ENCODE assay signal across 38 cellular contexts in genomic region chrX:21811832-21812231, GRCh38. TPM values are rescaled to one million over a fixed set of nuclear protein-coding genes. Genes with fewer than 3 reads are reported as not detected.
"Had no signal": no experiment of that assay in that cellular context is flagged by ENCODE, and none has a peak within 500 bp of the region (broad histone marks: within the 10 kb centered on the region; RNA-seq: fewer than 3 reads in every experiment).

No MANE protein-coding gene starts in this region.

- H3K4me3 Mint-ChIP-seq: activated CD4-positive, alpha-beta T cell treated with anti-CD3 and anti-CD28 coated beads, Interleukin-2, amount 10 ng/mL, durations not matched to agents 24 days and 14 days; activated CD8-positive, alpha-beta T cell treated with anti-CD3 and anti-CD28 coated beads, Interleukin-2, amount 10 ng/mL, durations not matched to agents 7 days and 5 days; activated naive CD4-positive, alpha-beta T cell treated with anti-CD3 and anti-CD28 coated beads, Interleukin-2, amount 50 U/mL, for 24 hours; activated naive CD8-positive, alpha-beta T cell treated with anti-CD3 and anti-CD28 coated beads, Interleukin-2, amount 10 ng/mL, durations not matched to agents 7 days and 5 days; activated T-cell treated with anti-CD3 and anti-CD28 coated beads, Interleukin-2, amount 50 U/mL, for 24 hours had no signal

- H3K36me3 ChIP-seq: ascending aorta, breast epithelium, SJCRH30, WERI-Rb-1 had no signal

- H3K27ac ChIP-seq: ascending aorta, body of pancreas, breast epithelium, KMS-11, PC-9, SJCRH30, SK-N-MC, WERI-Rb-1 had no signal

- H3K9me3 Mint-ChIP-seq: activated naive CD4-positive, alpha-beta T cell treated with anti-CD3 and anti-CD28 coated beads, Interleukin-2, amount 50 U/mL, for 24 hours; activated naive CD8-positive, alpha-beta T cell treated with anti-CD3 and anti-CD28 coated beads, Interleukin-2, amount 10 ng/mL, durations not matched to agents 7 days and 5 days; activated T-helper 2 cell treated with anti-CD3 and anti-CD28 coated beads, Interferon-gamma antibody, Interleukin-2, Interleukin-4, amounts not matched to agents 10 μg/mL and 5 μg/mL and 100 μg/mL, durations not matched to agents 14 hours and 24 hours and 36 hours had no signal

- H3K27me3 ChIP-seq: ascending aorta, body of pancreas, SJCRH30 had no signal

- H3K27me3 Mint-ChIP-seq: activated CD4-positive, alpha-beta T cell treated with anti-CD3 and anti-CD28 coated beads, Interleukin-2, amount 10 ng/mL, durations not matched to agents 24 days and 14 days; activated naive CD4-positive, alpha-beta T cell treated with anti-CD3 and anti-CD28 coated beads, Interleukin-2, amount 50 U/mL, for 24 hours had no signal

- H3K36me3 Mint-ChIP-seq: activated naive CD8-positive, alpha-beta T cell treated with anti-CD3 and anti-CD28 coated beads, Interleukin-2, amount 10 ng/mL, durations not matched to agents 7 days and 5 days had no signal

- H3K4me2 ChIP-seq: KMS-11, PC-9 had no signal

- H3K4me1 ChIP-seq: ascending aorta, body of pancreas, breast epithelium had no signal

- H3K9ac ChIP-seq: KMS-11 had no signal

- H3K4me1 Mint-ChIP-seq: activated CD4-positive, alpha-beta T cell treated with anti-CD3 and anti-CD28 coated beads, Interleukin-2, amount 10 ng/mL, durations not matched to agents 24 days and 14 days; activated naive CD4-positive, alpha-beta T cell treated with anti-CD3 and anti-CD28 coated beads, Interleukin-2, amount 50 U/mL, for 24 hours had no signal

- H3K9me3 ChIP-seq: ascending aorta, body of pancreas, SJCRH30 had no signal

- ATAC-seq: activated CD8-positive, alpha-beta T cell treated with anti-CD3 and anti-CD28 coated beads, Interleukin-2, amount 10 ng/mL, durations not matched to agents 7 days and 5 days; body of pancreas had no signal

- DNase-seq: activated CD4-positive, alpha-beta T cell treated with anti-CD3 and anti-CD28 coated beads for 1 hour; activated CD4-positive, alpha-beta T cell treated with anti-CD3 and anti-CD28 coated beads, Interleukin-2, amount 10 ng/mL, durations not matched to agents 24 days and 14 days; activated CD4-positive, alpha-beta T cell treated with anti-CD3 and anti-CD28 coated beads, Interleukin-2, amount 50 U/mL, for 48 hours; activated CD4-positive, CD25-positive, alpha-beta regulatory T cell; activated CD8-positive, alpha-beta T cell treated with anti-CD3 and anti-CD28 coated beads, Interleukin-2, amount 10 ng/mL, durations not matched to agents 7 days and 5 days; activated gamma-delta T cell; activated naive CD4-positive, alpha-beta T cell treated with Interleukin-2 at 50 U/mL for 16 hours; activated naive CD8-positive, alpha-beta T cell treated with anti-CD3 and anti-CD28 coated beads, Interleukin-2, amount 10 ng/mL, durations not matched to agents 7 days and 5 days; activated T-cell treated with anti-CD3 and anti-CD28 coated beads, Interleukin-2, amount 50 U/mL, for 24 hours; amygdala; body of pancreas; MM.1S; MV-4-11; NCI-H1092; NCI-H1417; NCI-H146; NCI-H187; NCI-H2029 treated with DMSO at 0.1 percent for 48 hours; NCI-H2107; NCI-H2171; NCI-H510A; NCI-H526; NCI-H748 treated with DMSO at 0.1 percent for 48 hours; NK-92 treated with Interleukin-12 subunit alpha and Interleukin-12 subunit beta, amount 100 ng/mL, for 24 hours; SHP77; SJCRH30; T1000; WERI-Rb-1 had no signal

- H3K27ac Mint-ChIP-seq: activated CD4-positive, alpha-beta T cell treated with anti-CD3 and anti-CD28 coated beads, Interleukin-2, amount 10 ng/mL, durations not matched to agents 24 days and 14 days; activated CD8-positive, alpha-beta T cell treated with anti-CD3 and anti-CD28 coated beads, Interleukin-2, amount 10 ng/mL, durations not matched to agents 7 days and 5 days; activated naive CD4-positive, alpha-beta T cell treated with anti-CD3 and anti-CD28 coated beads, Interleukin-2, amount 50 U/mL, for 24 hours; activated naive CD8-positive, alpha-beta T cell treated with anti-CD3 and anti-CD28 coated beads, Interleukin-2, amount 10 ng/mL, durations not matched to agents 7 days and 5 days; activated T-cell treated with anti-CD3 and anti-CD28 coated beads, Interleukin-2, amount 50 U/mL, for 24 hours; activated T-helper 2 cell treated with anti-CD3 and anti-CD28 coated beads, Interferon-gamma antibody, Interleukin-2, Interleukin-4, amounts not matched to agents 10 μg/mL and 5 μg/mL and 100 μg/mL, durations not matched to agents 14 hours and 24 hours and 36 hours had no signal

- H2AFZ ChIP-seq: PC-9 had no signal

- H3K4me3 ChIP-seq: ascending aorta, body of pancreas, breast epithelium, PC-9, SJCRH30, SK-N-MC had no signal

RNA-seq across cellular contexts. Expression of gene YY2, which starts 44.0 kb away (rescaled TPM):
- total RNA-seq: ascending aorta had no signal

RNA-seq across cellular contexts. Expression of gene SMPX, which starts 53.9 kb away (rescaled TPM):
- total RNA-seq: activated CD4-positive, alpha-beta T cell treated with anti-CD3 and anti-CD28 coated beads, Interleukin-2, amount 10 ng/mL, durations not matched to agents 24 days and 14 days; activated CD8-positive, alpha-beta T cell treated with anti-CD3 and anti-CD28 coated beads, Interleukin-2, amount 10 ng/mL, durations not matched to agents 7 days and 5 days; activated naive CD8-positive, alpha-beta T cell treated with anti-CD3 and anti-CD28 coated beads, Interleukin-2, amount 10 ng/mL, durations not matched to agents 7 days and 5 days; activated T-helper 2 cell treated with anti-CD3 and anti-CD28 coated beads, Interferon-gamma antibody, Interleukin-2, Interleukin-4, amounts not matched to agents 10 μg/mL and 5 μg/mL and 100 μg/mL, durations not matched to agents 14 hours and 24 hours and 36 hours; ascending aorta; body of pancreas; LHCN-M2; PC-9; T-helper 1 cell treated with Interleukin-12 subunit alpha and Interleukin-12 subunit beta and Interleukin-4 antibody, amounts not matched to agents 30 ng/mL and 1 ng/mL, for 36 hours; T-helper 2 cell treated with Interferon-gamma antibody and Interleukin-4, amounts not matched to agents 100 ng/mL and 5 ng/mL, for 36 hours had no signal
